22 cellular contexts compared by ENCODE assay signal in genomic region chr5:21097661-21098060, GRCh38.
DNase-seq lines count a peak whose midpoint lies in the region; ATAC-seq and TF ChIP-seq lines count a peak whose summit lies in the region.
"Had no signal": no experiment of that assay in that cellular context is flagged by ENCODE, and none has a peak within 500 bp of the region (broad histone marks: within the 10 kb centered on the region; RNA-seq: fewer than 3 reads in every experiment).

No MANE protein-coding gene starts in this region.

- no peaks in the 10 kb centered on the region for H3F3A ChIP-seq in neural cell (ENCODE audit: insufficient read depth, low read length, poor library complexity, severe bottlenecking)

- TF ChIP-seq RAD21 in neural cell (conservative IDR thresholded peaks at IDR 0.05), result peak; percentile 35

- no peaks in the 10 kb centered on the region for H3K9me2 ChIP-seq in neural cell (ENCODE audit: insufficient read depth, low read length)

- DNase-seq in NCI-H69 (lab: John Stamatoyannopoulos, UW) (peak; percentile 28), T-helper 1 cell (no peak), glomerular visceral epithelial cell (ENCODE audit: extremely low spot score) (no peak), upper lobe of right lung (no peak)
- DNase-seq: 8988T; ACHN; BE2C; C1 segment of cervical spinal cord; CD4-positive, alpha-beta memory T cell; CD4-positive, CD25-positive, alpha-beta regulatory T cell; CD8-positive, alpha-beta memory T cell; COR-L47; DMS 273 treated with DMSO at 0.1 percent for 48 hours; DMS153; DMS53; DMS79; DND-41; EL; GDM1 had no signal

- no peak overlapping the region for H2AFZ ChIP-seq in neural cell (ENCODE audit: low read depth, low read length)

- TF ChIP-seq EP300 in neural cell (conservative IDR thresholded peaks at IDR 0.05; ENCODE audit: poor library complexity, severe bottlenecking), result peak; percentile 94

- TF ChIP-seq CTCF in neural cell (IDR thresholded peaks at IDR 0.05; ENCODE audit: poor library complexity, severe bottlenecking) (no peak), upper lobe of right lung (IDR thresholded peaks at IDR 0.05) (no peak)

- no peak overlapping the region for H3K4me2 ChIP-seq in neural cell (ENCODE audit: low read length)
- H3K4me2 ChIP-seq: BLaER1 had no signal

- H3K4me3 ChIP-seq in neural cell (ENCODE audit: low read length) (no peak overlapping the region), upper lobe of right lung (no peak overlapping the region)
- H3K4me3 ChIP-seq: BLaER1, GM12878 had no signal

- H3K9me3 ChIP-seq in neural cell (ENCODE audit: low read length) (no peaks in the 10 kb centered on the region), upper lobe of right lung (no peaks in the 10 kb centered on the region)
- H3K9me3 ChIP-seq: BE2C, BLaER1 had no signal

- H3K36me3 ChIP-seq in neural cell (ENCODE audit: insufficient read depth, low read length) (no peaks in the 10 kb centered on the region), upper lobe of right lung (no peaks in the 10 kb centered on the region)
- H3K36me3 ChIP-seq: BE2C, BLaER1 had no signal

- no peaks in the 10 kb centered on the region for H3K4me1 ChIP-seq in upper lobe of right lung
- H3K4me1 ChIP-seq: BE2C, BLaER1 had no signal

- no peaks in the 10 kb centered on the region for H3K79me2 ChIP-seq in neural cell (replicated peaks; ENCODE audit: insufficient read depth, low read length)

- H4K20me1 ChIP-seq in neural cell (ENCODE audit: insufficient read depth), result no peaks in the 10 kb centered on the region
- H4K20me1 ChIP-seq: BLaER1 had no signal

- H3K27me3 ChIP-seq in neural cell (ENCODE audit: insufficient read depth, low read depth, low read length) (no peaks in the 10 kb centered on the region), upper lobe of right lung (no peaks in the 10 kb centered on the region)
- H3K27me3 ChIP-seq: BE2C, BLaER1 had no signal

- intact Hi-C loops in upper lobe of right lung (cut with DNase I), result no loop called here

- H3K9ac ChIP-seq in neural cell (ENCODE audit: low read length), result no peak overlapping the region
- H3K9ac ChIP-seq: BLaER1 had no signal

- ATAC-seq in upper lobe of right lung, result no peak
- ATAC-seq: GM12878 had no signal

- H3K27ac ChIP-seq in neural cell (ENCODE audit: low read length), result peak overlapping the region; percentile 23
- no peak overlapping the region for H3K27ac ChIP-seq in upper lobe of right lung
- H3K27ac ChIP-seq: BLaER1 had no signal

TF ChIP-seq in neural cell, 6 proteins besides CTCF, POLR2A, EP300 and RAD21:
- TF ChIP-seq EZH2 (IDR thresholded peaks at IDR 0.05; ENCODE audit: borderline replicate concordance, insufficient read depth, low read length, poor library complexity, severe bottlenecking), result no peak
- TF ChIP-seq SMC3 (conservative IDR thresholded peaks at IDR 0.05; ENCODE audit: poor library complexity), result no peak
- TF ChIP-seq MXI1 (conservative IDR thresholded peaks at IDR 0.05; ENCODE audit: poor library complexity, severe bottlenecking), result no peak
- TF ChIP-seq POLR2AphosphoS5 (IDR thresholded peaks at IDR 0.05), result peak; percentile 89
- no peak for TF ChIP-seq REST (IDR thresholded peaks at IDR 0.05; ENCODE audit: borderline replicate concordance)
- no peak for TF ChIP-seq TAF1 (IDR thresholded peaks at IDR 0.05; ENCODE audit: low read depth)
